29 cellular contexts compared by ENCODE assay signal in genomic region chrX:122055979-122056715, GRCh38.
"Had no signal": no experiment of that assay in that cellular context is flagged by ENCODE, and none has a peak within 500 bp of the region (broad histone marks: within the 10 kb centered on the region; RNA-seq: fewer than 3 reads in every experiment).

No MANE protein-coding gene starts in this region.

- H3K4me3 ChIP-seq: body of pancreas, colonic mucosa, esophagus squamous epithelium, gastroesophageal sphincter, heart right ventricle, hepatocyte had no signal

- H3K4me1 Mint-ChIP-seq: activated CD4-positive, alpha-beta T cell treated with anti-CD3 and anti-CD28 coated beads for 36 hours; activated CD4-positive, alpha-beta T cell treated with anti-CD3 and anti-CD28 coated beads, Interleukin-2, amount 10 ng/mL, durations not matched to agents 24 days and 14 days; activated CD8-positive, alpha-beta memory T cell treated with anti-CD3 and anti-CD28 coated beads, Interleukin-2, amount 10 ng/mL, durations not matched to agents 7 days and 5 days; activated naive CD4-positive, alpha-beta T cell treated with anti-CD3 and anti-CD28 coated beads, Interleukin-2, amount 10 ng/mL, durations not matched to agents 7 days and 5 days; activated naive CD8-positive, alpha-beta T cell treated with anti-CD3 and anti-CD28 coated beads, Interleukin-2, amount 10 ng/mL, durations not matched to agents 7 days and 5 days had no signal

- H3K27ac ChIP-seq: body of pancreas, colonic mucosa, epithelial cell of prostate, esophagus squamous epithelium, gastroesophageal sphincter, heart right ventricle, hepatocyte had no signal

- H3K4me1 ChIP-seq: body of pancreas, colonic mucosa, esophagus squamous epithelium, gastroesophageal sphincter, heart right ventricle had no signal

- H3K9me3 Mint-ChIP-seq: activated CD4-positive, alpha-beta memory T cell treated with anti-CD3 and anti-CD28 coated beads for 36 hours; activated CD4-positive, alpha-beta T cell treated with anti-CD3 and anti-CD28 coated beads, Interleukin-2, amount 10 ng/mL, durations not matched to agents 24 days and 14 days; activated naive CD4-positive, alpha-beta T cell treated with anti-CD3 and anti-CD28 coated beads, Interleukin-2, amount 10 ng/mL, durations not matched to agents 7 days and 5 days; activated naive CD4-positive, alpha-beta T cell treated with anti-CD3 and anti-CD28 coated beads, Interleukin-2, amount 50 U/mL, for 72 hours; activated naive CD8-positive, alpha-beta T cell treated with anti-CD3 and anti-CD28 coated beads, Interleukin-2, amount 10 ng/mL, durations not matched to agents 7 days and 5 days; activated T-cell treated with anti-CD3 and anti-CD28 coated beads, Interleukin-2, amount 50 U/mL, for 72 hours had no signal

- H3K27ac Mint-ChIP-seq: activated CD4-positive, alpha-beta memory T cell treated with anti-CD3 and anti-CD28 coated beads for 36 hours; activated CD4-positive, alpha-beta T cell treated with anti-CD3 and anti-CD28 coated beads for 36 hours; activated CD4-positive, alpha-beta T cell treated with anti-CD3 and anti-CD28 coated beads, Interleukin-2, amount 10 ng/mL, durations not matched to agents 24 days and 14 days; activated CD8-positive, alpha-beta memory T cell treated with anti-CD3 and anti-CD28 coated beads, Interleukin-2, amount 10 ng/mL, durations not matched to agents 7 days and 5 days; activated CD8-positive, alpha-beta T cell treated with anti-CD3 and anti-CD28 coated beads, Interleukin-2, amount 10 ng/mL, durations not matched to agents 7 days and 5 days; activated naive CD4-positive, alpha-beta T cell treated with anti-CD3 and anti-CD28 coated beads, Interleukin-2, amount 10 ng/mL, durations not matched to agents 7 days and 5 days; activated naive CD4-positive, alpha-beta T cell treated with anti-CD3 and anti-CD28 coated beads, Interleukin-2, amount 50 U/mL, for 72 hours; activated naive CD8-positive, alpha-beta T cell treated with anti-CD3 and anti-CD28 coated beads, Interleukin-2, amount 10 ng/mL, durations not matched to agents 7 days and 5 days; activated T-cell treated with anti-CD3 and anti-CD28 coated beads, Interleukin-2, amount 50 U/mL, for 72 hours had no signal

- H3K36me3 Mint-ChIP-seq: activated CD4-positive, alpha-beta memory T cell treated with anti-CD3 and anti-CD28 coated beads for 36 hours; activated CD8-positive, alpha-beta memory T cell treated with anti-CD3 and anti-CD28 coated beads, Interleukin-2, amount 10 ng/mL, durations not matched to agents 7 days and 5 days; activated naive CD4-positive, alpha-beta T cell treated with anti-CD3 and anti-CD28 coated beads, Interleukin-2, amount 10 ng/mL, durations not matched to agents 7 days and 5 days; activated naive CD4-positive, alpha-beta T cell treated with anti-CD3 and anti-CD28 coated beads, Interleukin-2, amount 50 U/mL, for 72 hours; activated naive CD8-positive, alpha-beta T cell treated with anti-CD3 and anti-CD28 coated beads, Interleukin-2, amount 10 ng/mL, durations not matched to agents 7 days and 5 days had no signal

- H3K79me2 ChIP-seq: hepatocyte had no signal

- H3K27me3 Mint-ChIP-seq: activated CD4-positive, alpha-beta memory T cell treated with anti-CD3 and anti-CD28 coated beads for 36 hours; activated CD4-positive, alpha-beta T cell treated with anti-CD3 and anti-CD28 coated beads for 36 hours; activated CD4-positive, alpha-beta T cell treated with anti-CD3 and anti-CD28 coated beads, Interleukin-2, amount 10 ng/mL, durations not matched to agents 24 days and 14 days; activated CD8-positive, alpha-beta memory T cell treated with anti-CD3 and anti-CD28 coated beads, Interleukin-2, amount 10 ng/mL, durations not matched to agents 7 days and 5 days; activated naive CD4-positive, alpha-beta T cell treated with anti-CD3 and anti-CD28 coated beads, Interleukin-2, amount 10 ng/mL, durations not matched to agents 7 days and 5 days; activated naive CD8-positive, alpha-beta T cell treated with anti-CD3 and anti-CD28 coated beads, Interleukin-2, amount 10 ng/mL, durations not matched to agents 7 days and 5 days had no signal

- H3K9me3 ChIP-seq: body of pancreas, colonic mucosa, esophagus squamous epithelium, gastroesophageal sphincter, heart right ventricle had no signal

- H3K36me3 ChIP-seq: colonic mucosa, esophagus squamous epithelium, gastroesophageal sphincter, heart right ventricle had no signal

- DNase-seq: activated CD4-positive, alpha-beta memory T cell treated with anti-CD3 and anti-CD28 coated beads for 36 hours; activated CD4-positive, alpha-beta T cell treated with anti-CD3 and anti-CD28 coated beads for 36 hours; activated CD4-positive, alpha-beta T cell treated with anti-CD3 and anti-CD28 coated beads, Interleukin-2, amount 10 ng/mL, durations not matched to agents 24 days and 14 days; activated CD4-positive, CD25-positive, alpha-beta regulatory T cell; activated CD4-positive, CD25-positive, alpha-beta regulatory T cell treated with anti-CD3 and anti-CD28 coated beads, Interleukin-2, amount 50 U/mL, for 72 hours; activated CD8-positive, alpha-beta memory T cell treated with anti-CD3 and anti-CD28 coated beads, Interleukin-2, amount 10 ng/mL, durations not matched to agents 7 days and 5 days; activated CD8-positive, alpha-beta memory T cell treated with anti-CD3 and anti-CD28 coated beads, Interleukin-2, amount 50 U/mL, for 4 hours; activated CD8-positive, alpha-beta T cell treated with anti-CD3 and anti-CD28 coated beads, Interleukin-2, amount 10 ng/mL, durations not matched to agents 7 days and 5 days; activated gamma-delta T cell; activated naive CD4-positive, alpha-beta T cell; activated naive CD4-positive, alpha-beta T cell treated with anti-CD3 and anti-CD28 coated beads, Interleukin-2, amount 10 ng/mL, durations not matched to agents 7 days and 5 days; activated naive CD8-positive, alpha-beta T cell treated with anti-CD3 and anti-CD28 coated beads, Interleukin-2, amount 10 ng/mL, durations not matched to agents 7 days and 5 days; activated T-cell treated with anti-CD3 and anti-CD28 coated beads, Interleukin-2, amount 50 U/mL, for 1 hour; activated T-cell treated with anti-CD3 and anti-CD28 coated beads, Interleukin-2, amount 50 U/mL, for 72 hours; amniotic stem cell; anterior cingulate cortex; body of pancreas; caudate nucleus; cerebellar nuclear complex; colonic mucosa; effector CD8-positive, alpha-beta T cell; esophagus squamous epithelium; foreskin melanocyte; heart right ventricle; T-helper 2 cell had no signal

- ATAC-seq: activated CD4-positive, alpha-beta T cell treated with anti-CD3 and anti-CD28 coated beads for 36 hours; activated CD8-positive, alpha-beta memory T cell treated with anti-CD3 and anti-CD28 coated beads, Interleukin-2, amount 10 ng/mL, durations not matched to agents 7 days and 5 days; activated CD8-positive, alpha-beta T cell treated with anti-CD3 and anti-CD28 coated beads, Interleukin-2, amount 10 ng/mL, durations not matched to agents 7 days and 5 days; activated naive CD4-positive, alpha-beta T cell treated with anti-CD3 and anti-CD28 coated beads, Interleukin-2, amount 50 U/mL, for 72 hours; activated T-cell treated with anti-CD3 and anti-CD28 coated beads, Interleukin-2, amount 50 U/mL, for 72 hours; body of pancreas; gastroesophageal sphincter; heart right ventricle had no signal

- H3K4me3 Mint-ChIP-seq: activated CD4-positive, alpha-beta memory T cell treated with anti-CD3 and anti-CD28 coated beads for 36 hours; activated CD4-positive, alpha-beta T cell treated with anti-CD3 and anti-CD28 coated beads for 36 hours; activated CD4-positive, alpha-beta T cell treated with anti-CD3 and anti-CD28 coated beads, Interleukin-2, amount 10 ng/mL, durations not matched to agents 24 days and 14 days; activated CD8-positive, alpha-beta memory T cell treated with anti-CD3 and anti-CD28 coated beads, Interleukin-2, amount 10 ng/mL, durations not matched to agents 7 days and 5 days; activated CD8-positive, alpha-beta T cell treated with anti-CD3 and anti-CD28 coated beads, Interleukin-2, amount 10 ng/mL, durations not matched to agents 7 days and 5 days; activated naive CD4-positive, alpha-beta T cell treated with anti-CD3 and anti-CD28 coated beads, Interleukin-2, amount 10 ng/mL, durations not matched to agents 7 days and 5 days; activated naive CD8-positive, alpha-beta T cell treated with anti-CD3 and anti-CD28 coated beads, Interleukin-2, amount 10 ng/mL, durations not matched to agents 7 days and 5 days; activated T-cell treated with anti-CD3 and anti-CD28 coated beads, Interleukin-2, amount 50 U/mL, for 72 hours had no signal

- H3K4me2 ChIP-seq: hepatocyte had no signal

- H2AFZ ChIP-seq: hepatocyte had no signal

- H3K27me3 ChIP-seq: body of pancreas, colonic mucosa, esophagus squamous epithelium, gastroesophageal sphincter, heart right ventricle, hepatocyte had no signal
